17 cellular contexts compared by ENCODE assay signal in genomic region chr1:206029484-206029883, GRCh38. TPM values are rescaled to one million over a fixed set of nuclear protein-coding genes. Genes with fewer than 3 reads are reported as not detected.
DNase-seq lines count a peak whose midpoint lies in the region; ATAC-seq, FAIRE-seq and TF ChIP-seq lines count a peak whose summit lies in the region.
"Had no signal": no experiment of that assay in that cellular context is flagged by ENCODE, and none has a peak within 500 bp of the region (broad histone marks: within the 10 kb centered on the region; RNA-seq: fewer than 3 reads in every experiment).

No MANE protein-coding gene starts in this region.

- ATAC-seq in GM19324 (IDR thresholded peaks at IDR 0.05; ENCODE audit: low FRiP score, unreplicated experiment) (no peak), HG03175 (IDR thresholded peaks at IDR 0.05; ENCODE audit: unreplicated experiment) (no peak)

- H3K4me1 ChIP-seq in sigmoid colon = peaks cover 0 to 4% (median 0%) of the 10 kb centered on the region in 4 donors

- TF ChIP-seq CTCF in sigmoid colon (IDR thresholded peaks at IDR 0.05) = no peak

- no peak for TF ChIP-seq EP300 in sigmoid colon (IDR thresholded peaks at IDR 0.05)

- no peak overlapping the region for H3K27ac ChIP-seq in sigmoid colon
- H3K27ac ChIP-seq: BLaER1, HL-60 had no signal

- no peaks in the 10 kb centered on the region for H3K36me3 ChIP-seq in sigmoid colon
- H3K36me3 ChIP-seq: BLaER1 had no signal

- 84% methylated on average over 4 of the region's 4 CpGs for WGBS in sigmoid colon, 2 donors

- intact Hi-C loops in sigmoid colon (cut with DNase I) = no loop called here

- no peaks in the 10 kb centered on the region for H3K9me3 ChIP-seq in sigmoid colon

- FAIRE-seq in H54 (lab: Jason Lieb, UNC) = no peak

- no peak overlapping the region for H3K4me3 ChIP-seq in sigmoid colon
- H3K4me3 ChIP-seq: BLaER1 had no signal

- peaks cover 0 to 5% (median 0%) of the 10 kb centered on the region in 3 donors for H3K27me3 ChIP-seq in sigmoid colon
- H3K27me3 ChIP-seq: BLaER1 had no signal

- peak; percentile 33 for DNase-seq in H54 (ENCODE audit: insufficient read length, low spot score)
- peak; percentile 23 for DNase-seq in astrocyte of the hippocampus (ENCODE audit: low read depth, low spot score)
- DNase-seq in glomerular visceral epithelial cell (ENCODE audit: extremely low spot score) = peak; percentile 24
- peak; percentile 73 for DNase-seq in sigmoid colon
- DNase-seq in DMS153 treated with DMSO at 0.1 percent for 48 hours (lab: John Stamatoyannopoulos, UW; ENCODE audit: unreplicated experiment) = no peak
- DNase-seq in RKO (ENCODE audit: low spot score) = no peak
- DNase-seq: activated CD4-positive, alpha-beta T cell treated with anti-CD3 and anti-CD28 coated beads for 4 hours; effector CD8-positive, alpha-beta T cell; MV-4-11; nucleus accumbens; OCI-M1 had no signal

- TF ChIP-seq POLR2A in H54 (IDR thresholded peaks at IDR 0.05; ENCODE audit: low read depth, low read length) (no peak), sigmoid colon (IDR thresholded peaks at IDR 0.05) (no peak)

RNA-seq across cellular contexts. Expression of gene CTSE, which starts 5.8 kb away (rescaled TPM):
- total RNA-seq in sigmoid colon = not detected
- polyA plus RNA-seq in sigmoid colon = 1 to 10 TPM; 4.4 to 9.0 (median 8.6) TPM
- total RNA-seq: Daoy; T-helper 1 cell treated with Interleukin-12 subunit alpha and Interleukin-12 subunit beta and Interleukin-4 antibody, amounts not matched to agents 30 ng/mL and 1 ng/mL, for 36 hours had no signal

RNA-seq across cellular contexts. Expression of gene RHEX, which starts 23.5 kb away (rescaled TPM):
- total RNA-seq in sigmoid colon = 1 to 10 TPM in 1 of 4 donors, not detected in 3; 3.6 TPM
- 1 to 10 TPM in 1 of 3 donors, under 1 TPM in 1, not detected in 1; 0.54 to 2.4 TPM for polyA plus RNA-seq in sigmoid colon
- total RNA-seq: Daoy; T-helper 1 cell treated with Interleukin-12 subunit alpha and Interleukin-12 subunit beta and Interleukin-4 antibody, amounts not matched to agents 30 ng/mL and 1 ng/mL, for 36 hours had no signal

RNA-seq across cellular contexts. Expression of gene RAB7B, which starts 26.3 kb away (rescaled TPM):
- 1 to 10 TPM in 3 of 4 donors, under 1 TPM in 1; 0.27 to 5.3 (median 2.0) TPM for total RNA-seq in sigmoid colon
- polyA plus RNA-seq in sigmoid colon = 1 to 10 TPM in 2 of 3 donors, under 1 TPM in 1; 0.69 to 2.1 (median 1.2) TPM
- total RNA-seq: T-helper 1 cell treated with Interleukin-12 subunit alpha and Interleukin-12 subunit beta and Interleukin-4 antibody, amounts not matched to agents 30 ng/mL and 1 ng/mL, for 36 hours had no signal

Comparison
In these comparisons a context has a peak if more than half of its experiments do, and no peak if none do; other contexts are left out.
1. DNase-seq: peak in H54 (single experiment), astrocyte of the hippocampus (single experiment), glomerular visceral epithelial cell (single experiment) and sigmoid colon (single experiment); none in DMS153 treated with DMSO at 0.1 percent for 48 hours (single experiment) and RKO (single experiment).